1 cellular context compared by ENCODE assay signal in the genomic region with DNA sequence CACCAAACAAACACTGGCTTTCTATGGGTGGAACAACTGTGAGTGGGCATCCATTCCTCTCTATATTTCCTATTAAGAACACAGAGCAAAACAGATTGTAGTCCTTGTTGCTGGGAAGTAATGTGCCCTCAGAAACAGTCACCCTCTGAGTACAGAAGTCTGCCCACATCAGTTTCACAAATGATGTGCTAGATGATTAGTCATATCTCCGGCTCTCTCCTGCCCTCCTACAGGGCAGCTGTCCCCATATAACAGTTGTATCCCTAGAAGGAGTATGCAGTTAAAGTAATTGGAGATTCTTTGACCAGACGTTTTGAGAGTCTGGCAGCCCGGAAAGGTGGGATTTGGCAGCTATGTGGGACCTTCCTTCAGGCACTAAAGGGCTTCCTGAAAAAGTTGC.
TF ChIP-seq lines count a peak whose summit lies in the region.

No MANE protein-coding gene starts in this region.

TF ChIP-seq in GM23338, 12 proteins besides CTCF, POLR2A, EP300 and RAD21 (continued from another document):
- TF ChIP-seq JUNB (IDR thresholded peaks at IDR 0.05; ENCODE audit: unreplicated experiment) (no peak), POLR2AphosphoS5 (IDR thresholded peaks at IDR 0.05; ENCODE audit: low read depth) (no peak), STAT1 (IDR thresholded peaks at IDR 0.05; ENCODE audit: unreplicated experiment) (no peak), ZNF331 (CRISPR knock-in tag; IDR thresholded peaks at IDR 0.05; ENCODE audit: low read depth) (no peak), ZNF114 (CRISPR knock-in tag; IDR thresholded peaks at IDR 0.05) (no peak), EZH2phosphoT487 (IDR thresholded peaks at IDR 0.05; ENCODE audit: unreplicated experiment) (no peak), EZH2 (IDR thresholded peaks at IDR 0.05; ENCODE audit: low read depth, unreplicated experiment) (no peak), NANOG (IDR thresholded peaks at IDR 0.05; ENCODE audit: borderline replicate concordance) (no peak)
- TF ChIP-seq, protein P1, sequence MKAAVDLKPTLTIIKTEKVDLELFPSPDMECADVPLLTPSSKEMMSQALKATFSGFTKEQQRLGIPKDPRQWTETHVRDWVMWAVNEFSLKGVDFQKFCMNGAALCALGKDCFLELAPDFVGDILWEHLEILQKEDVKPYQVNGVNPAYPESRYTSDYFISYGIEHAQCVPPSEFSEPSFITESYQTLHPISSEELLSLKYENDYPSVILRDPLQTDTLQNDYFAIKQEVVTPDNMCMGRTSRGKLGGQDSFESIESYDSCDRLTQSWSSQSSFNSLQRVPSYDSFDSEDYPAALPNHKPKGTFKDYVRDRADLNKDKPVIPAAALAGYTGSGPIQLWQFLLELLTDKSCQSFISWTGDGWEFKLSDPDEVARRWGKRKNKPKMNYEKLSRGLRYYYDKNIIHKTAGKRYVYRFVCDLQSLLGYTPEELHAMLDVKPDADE (IDR thresholded peaks at IDR 0.05): no peak
- TF ChIP-seq, protein P2, sequence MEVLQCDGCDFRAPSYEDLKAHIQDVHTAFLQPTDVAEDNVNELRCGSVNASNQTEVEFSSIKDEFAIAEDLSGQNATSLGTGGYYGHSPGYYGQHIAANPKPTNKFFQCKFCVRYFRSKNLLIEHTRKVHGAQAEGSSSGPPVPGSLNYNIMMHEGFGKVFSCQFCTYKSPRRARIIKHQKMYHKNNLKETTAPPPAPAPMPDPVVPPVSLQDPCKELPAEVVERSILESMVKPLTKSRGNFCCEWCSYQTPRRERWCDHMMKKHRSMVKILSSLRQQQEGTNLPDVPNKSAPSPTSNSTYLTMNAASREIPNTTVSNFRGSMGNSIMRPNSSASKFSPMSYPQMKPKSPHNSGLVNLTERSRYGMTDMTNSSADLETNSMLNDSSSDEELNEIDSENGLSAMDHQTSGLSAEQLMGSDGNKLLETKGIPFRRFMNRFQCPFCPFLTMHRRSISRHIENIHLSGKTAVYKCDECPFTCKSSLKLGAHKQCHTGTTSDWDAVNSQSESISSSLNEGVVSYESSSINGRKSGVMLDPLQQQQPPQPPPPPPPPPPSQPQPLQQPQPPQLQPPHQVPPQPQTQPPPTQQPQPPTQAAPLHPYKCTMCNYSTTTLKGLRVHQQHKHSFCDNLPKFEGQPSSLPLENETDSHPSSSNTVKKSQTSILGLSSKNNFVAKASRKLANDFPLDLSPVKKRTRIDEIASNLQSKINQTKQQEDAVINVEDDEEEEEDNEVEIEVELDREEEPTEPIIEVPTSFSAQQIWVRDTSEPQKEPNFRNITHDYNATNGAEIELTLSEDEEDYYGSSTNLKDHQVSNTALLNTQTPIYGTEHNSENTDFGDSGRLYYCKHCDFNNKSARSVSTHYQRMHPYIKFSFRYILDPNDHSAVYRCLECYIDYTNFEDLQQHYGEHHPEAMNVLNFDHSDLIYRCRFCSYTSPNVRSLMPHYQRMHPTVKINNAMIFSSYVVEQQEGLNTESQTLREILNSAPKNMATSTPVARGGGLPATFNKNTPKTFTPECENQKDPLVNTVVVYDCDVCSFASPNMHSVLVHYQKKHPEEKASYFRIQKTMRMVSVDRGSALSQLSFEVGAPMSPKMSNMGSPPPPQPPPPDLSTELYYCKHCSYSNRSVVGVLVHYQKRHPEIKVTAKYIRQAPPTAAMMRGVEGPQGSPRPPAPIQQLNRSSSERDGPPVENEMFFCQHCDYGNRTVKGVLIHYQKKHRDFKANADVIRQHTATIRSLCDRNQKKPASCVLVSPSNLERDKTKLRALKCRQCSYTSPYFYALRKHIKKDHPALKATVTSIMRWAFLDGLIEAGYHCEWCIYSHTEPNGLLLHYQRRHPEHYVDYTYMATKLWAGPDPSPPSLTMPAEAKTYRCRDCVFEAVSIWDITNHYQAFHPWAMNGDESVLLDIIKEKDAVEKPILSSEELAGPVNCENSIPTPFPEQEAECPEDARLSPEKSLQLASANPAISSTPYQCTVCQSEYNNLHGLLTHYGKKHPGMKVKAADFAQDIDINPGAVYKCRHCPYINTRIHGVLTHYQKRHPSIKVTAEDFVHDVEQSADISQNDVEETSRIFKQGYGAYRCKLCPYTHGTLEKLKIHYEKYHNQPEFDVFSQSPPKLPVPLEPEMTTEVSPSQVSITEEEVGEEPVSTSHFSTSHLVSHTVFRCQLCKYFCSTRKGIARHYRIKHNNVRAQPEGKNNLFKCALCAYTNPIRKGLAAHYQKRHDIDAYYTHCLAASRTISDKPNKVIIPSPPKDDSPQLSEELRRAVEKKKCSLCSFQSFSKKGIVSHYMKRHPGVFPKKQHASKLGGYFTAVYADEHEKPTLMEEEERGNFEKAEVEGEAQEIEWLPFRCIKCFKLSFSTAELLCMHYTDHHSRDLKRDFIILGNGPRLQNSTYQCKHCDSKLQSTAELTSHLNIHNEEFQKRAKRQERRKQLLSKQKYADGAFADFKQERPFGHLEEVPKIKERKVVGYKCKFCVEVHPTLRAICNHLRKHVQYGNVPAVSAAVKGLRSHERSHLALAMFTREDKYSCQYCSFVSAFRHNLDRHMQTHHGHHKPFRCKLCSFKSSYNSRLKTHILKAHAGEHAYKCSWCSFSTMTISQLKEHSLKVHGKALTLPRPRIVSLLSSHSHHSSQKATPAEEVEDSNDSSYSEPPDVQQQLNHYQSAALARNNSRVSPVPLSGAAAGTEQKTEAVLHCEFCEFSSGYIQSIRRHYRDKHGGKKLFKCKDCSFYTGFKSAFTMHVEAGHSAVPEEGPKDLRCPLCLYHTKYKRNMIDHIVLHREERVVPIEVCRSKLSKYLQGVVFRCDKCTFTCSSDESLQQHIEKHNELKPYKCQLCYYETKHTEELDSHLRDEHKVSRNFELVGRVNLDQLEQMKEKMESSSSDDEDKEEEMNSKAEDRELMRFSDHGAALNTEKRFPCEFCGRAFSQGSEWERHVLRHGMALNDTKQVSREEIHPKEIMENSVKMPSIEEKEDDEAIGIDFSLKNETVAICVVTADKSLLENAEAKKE (CRISPR knock-in tag; IDR thresholded peaks at IDR 0.05): no peak
TF ChIP-seq in GM23338: peak in this region for 0.
